In the genomic region with DNA sequence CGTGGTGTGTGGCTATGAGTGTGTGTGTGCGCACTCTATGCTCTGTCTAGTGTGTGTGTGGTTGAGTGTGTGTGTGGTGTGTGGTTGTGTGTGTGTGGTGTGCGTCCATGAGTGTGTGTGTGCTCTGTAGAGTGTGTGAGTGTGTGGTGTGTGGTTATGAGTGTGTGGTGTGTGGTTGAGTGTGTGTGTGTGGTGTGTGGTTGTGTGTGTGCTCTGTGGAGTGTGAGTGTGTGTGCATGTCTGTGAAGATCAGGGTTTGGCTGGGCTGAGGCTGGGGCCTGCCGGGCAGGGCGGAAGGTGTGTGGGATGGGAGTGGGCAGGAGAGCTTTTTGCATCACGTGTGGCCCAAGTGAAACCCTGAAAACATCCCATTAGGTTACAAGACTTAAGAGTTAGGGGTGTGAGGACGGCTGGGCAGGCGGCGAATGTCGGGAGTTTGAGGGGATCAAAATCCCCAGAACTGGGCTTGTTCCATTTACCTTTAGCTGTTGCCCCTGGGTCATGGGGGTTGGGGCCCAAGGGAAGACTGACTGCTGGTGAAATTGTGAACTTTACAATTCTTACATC, we compare ENCODE assay signal across 14 cellular contexts. TPM values are rescaled to one million over a fixed set of nuclear protein-coding genes. Genes with fewer than 3 reads are reported as not detected.
A peak's percentile ranks its signal among the peaks of the same experiment; 100 is the strongest.
DNase-seq lines count a peak whose midpoint lies in the region; ATAC-seq, FAIRE-seq and TF ChIP-seq lines count a peak whose summit lies in the region.
"Had no signal": no experiment of that assay in that cellular context is flagged by ENCODE, and none has a peak within 500 bp of the region (broad histone marks: within the 10 kb centered on the region; RNA-seq: fewer than 3 reads in every experiment).

No MANE protein-coding gene starts in this region.

- H3K27ac ChIP-seq in K562 (ENCODE audit: extremely low read depth, low read depth, low read length) (peak overlapping the region; percentile 13; the same call in 2 of the 3 replicates), breast epithelium (no peak overlapping the region), pancreas (no peak overlapping the region)
- H3K27ac ChIP-seq: dorsolateral prefrontal cortex had no signal

- WGBS in K562 (ENCODE audit: insufficient coverage, low coverage, missing lambda C conversion rate) = 64% methylated on average over 10 of the region's 10 CpGs
- WGBS in pancreas, 2 donors = 88 to 91% methylated on average over 10 of the region's 10 CpGs

- no peak overlapping the region for H3K4me2 ChIP-seq in K562 (ENCODE audit: insufficient read depth, low read length)

- FAIRE-seq in K562 (lab: Jason Lieb, UNC) = no peak
- FAIRE-seq in pancreas (lab: Jason Lieb, UNC) = no peak

- H3K27me3 ChIP-seq in K562 (ENCODE audit: control insufficient read depth in 2 of 2, insufficient read depth in 2 of 2, low read length in 2 of 2) = no peaks in the 10 kb centered on the region; a peak in 1 of 5 replicates
- no peaks in the 10 kb centered on the region for H3K27me3 ChIP-seq in breast epithelium
- no peaks in the 10 kb centered on the region for H3K27me3 ChIP-seq in pancreas
- no peaks in the 10 kb centered on the region for H3K27me3 ChIP-seq in H7 (ENCODE audit: control insufficient read depth, insufficient read depth, low read length)

- in situ Hi-C loops in K562 (cut with MboI) = loop anchor here (25.0 kb wide), 1 partner anchor 312 kb away; the partner anchor contains the start of gene EIF2D

- H3K9ac ChIP-seq in K562 (ENCODE audit: insufficient read depth in 1 of 2, low read depth in 2 of 2, low read length in 2 of 2) = 0 out of 4 replicates have a peak overlapping the region, but pooled peaks of 1 of the 2 experiments have one; percentile 23

- DNase-seq in GM12865 (ENCODE audit: low read depth) (peak; percentile 86), K562 (ENCODE audit: extremely low read depth in 1 of 4, low spot score in 3 of 4) (no peak), breast epithelium (ENCODE audit: low spot score in 2 of 2) (no peak), pancreas (no peak), H7 (no peak), UCSD-AML1 (lab: John Stamatoyannopoulos, UW; ENCODE audit: unreplicated experiment) (no peak)
- DNase-seq: activated T-cell treated with anti-CD3 and anti-CD28 coated beads, Interleukin-2, amount 50 U/mL, for 24 hours; dorsolateral prefrontal cortex; SHP77 had no signal

- H3K9me3 ChIP-seq in K562 (replicated peaks; ENCODE audit: control insufficient read depth, insufficient read depth, low read depth, low read length) = no peaks in the 10 kb centered on the region; the same call in 1 of the 2 replicates
- no peaks in the 10 kb centered on the region for H3K9me3 ChIP-seq in breast epithelium
- H3K9me3 ChIP-seq in pancreas = no peaks in the 10 kb centered on the region

- H4K20me1 ChIP-seq in K562 (replicated peaks; ENCODE audit: control insufficient read depth, insufficient read depth, low read length) = no peaks in the 10 kb centered on the region

- no peaks in the 10 kb centered on the region for H3K9me1 ChIP-seq in K562 (ENCODE audit: control insufficient read depth, insufficient read depth, low read length)

- CTCF ChIA-PET in K562 (lab: Yijun Ruan, JAX; ENCODE audit: low intra/inter-chr PET ratio) = interaction anchor here (1.1 kb wide), 1 partner anchor 55 kb away, joined by 3 read pairs; no protein-coding TSS in a partner anchor

- H3K36me3 ChIP-seq in K562 (ENCODE audit: control insufficient read depth, insufficient read depth, low read length) (no peaks in the 10 kb centered on the region), breast epithelium (no peaks in the 10 kb centered on the region), pancreas (no peaks in the 10 kb centered on the region), H7 (replicated peaks; ENCODE audit: control insufficient read depth, insufficient read depth, low read length) (no peaks in the 10 kb centered on the region)

- intact Hi-C loops in K562 (cut with micrococcal nuclease) (loop anchor here (1.0 kb wide), 1 partner anchor 58 kb away; no protein-coding TSS in a partner anchor), breast epithelium (cut with DNase I; ENCODE audit: low total_unique reads) (no loop called here), pancreas (cut with DNase I) (no loop called here)

- TF ChIP-seq CTCF in GM12865 (IDR thresholded peaks at IDR 0.05; ENCODE audit: insufficient read depth, low read depth, low read length, missing control alignments) (no peak), K562 (IDR thresholded peaks at IDR 0.05 in 2 of 3, conservative IDR thresholded peaks at IDR 0.05 in 1 of 3; ENCODE audit: insufficient read depth in 2 of 3, low read depth in 1 of 3, low read length in 3 of 3) (no peak), breast epithelium (IDR thresholded peaks at IDR 0.05) (no peak), pancreas (IDR thresholded peaks at IDR 0.05) (no peak)

- ATAC-seq in GM19455 (IDR thresholded peaks at IDR 0.05; ENCODE audit: unreplicated experiment) (peak; percentile 24), HG03103 (IDR thresholded peaks at IDR 0.05; ENCODE audit: low read depth, unreplicated experiment) (peak; percentile 20), K562 (peak; percentile 7; the same call in 1 of the 3 replicates), pancreas (no peak)

- BruUV-seq in K562 (replicated peaks; lab: Mats Ljungman, UMichigan) = no TSS peak

- peak overlapping the region; percentile 51; the same call in 1 of the 2 replicates for H2AFZ ChIP-seq in K562 (ENCODE audit: low read depth, low read length)

- TF ChIP-seq RAD21 in K562 (CRISPR knock-in tag; conservative IDR thresholded peaks at IDR 0.05 in 1 of 2, IDR thresholded peaks at IDR 0.05 in 1 of 2) = no peak

- H3K4me3 ChIP-seq in GM12865 (ENCODE audit: low read depth, low read length) (no peak overlapping the region; the same call in 1 of the 2 replicates), K562 (no peak overlapping the region), breast epithelium (no peak overlapping the region), pancreas (no peak overlapping the region), H7 (ENCODE audit: insufficient read depth, low read depth, low read length) (no peak overlapping the region)
- H3K4me3 ChIP-seq: dorsolateral prefrontal cortex had no signal

- TF ChIP-seq POLR2A in K562 (conservative IDR thresholded peaks at IDR 0.05) = no peak
- no peak for TF ChIP-seq POLR2A in breast epithelium (IDR thresholded peaks at IDR 0.05)

- no peaks in the 10 kb centered on the region for H3K79me2 ChIP-seq in K562 (ENCODE audit: control insufficient read depth, insufficient read depth, low read length)

- TF ChIP-seq EP300 in K562 (IDR thresholded peaks at IDR 0.05; ENCODE audit: low read length) = no peak

- H3K4me1 ChIP-seq in K562 (replicated peaks in 1 of 2; ENCODE audit: control insufficient read depth in 2 of 2, insufficient read depth in 2 of 2, low read length in 2 of 2) = peaks cover 4 to 29% of the 10 kb centered on the region in 2 experiments
- no peaks in the 10 kb centered on the region for H3K4me1 ChIP-seq in breast epithelium
- H3K4me1 ChIP-seq in pancreas = no peaks in the 10 kb centered on the region

- POLR2A ChIA-PET in K562 (lab: Yijun Ruan, JAX) = interaction anchor here (0.6 to 1.1 kb wide), 5 partner anchors 9 to 1300 kb away, joined by 3 to 4 read pairs (median 3); no protein-coding TSS in a partner anchor

RNA-seq across cellular contexts. Expression of gene FCMR, which starts 2.9 kb away (rescaled TPM):
- not detected in 2 replicates for total RNA-seq in K562 (2011; cell fraction: chromatin; rRNA removed; ENCODE audit: low replicate concordance)
- not detected in 2 replicates for total RNA-seq in K562 (2011; cell fraction: nucleolus; rRNA removed)
- total RNA-seq in K562 (2011; cell fraction: nucleoplasm; rRNA removed) = not detected in 2 replicates
- total RNA-seq in K562 (2014; rRNA removed) = not detected in 2 replicates
- total RNA-seq in K562 (2014; rRNA removed; fragmentation: Illumina TruSeq; extraction: Trizol) = not detected in 2 replicates
- 0.11 TPM in 1 of 2 replicates, not detected in the other for total RNA-seq in K562 (2015; rRNA removed; fragmentation: Illumina TruSeq; extraction: Trizol)
- total RNA-seq in K562 (2021) = 0.54 and 0.82 TPM in 2 replicates
- not detected in 2 replicates for polyA plus RNA-seq in K562 (2011; rRNA removed)
- 0.22 and 0.28 TPM in 2 replicates for polyA plus RNA-seq in K562 (2011; cell fraction: cytosol; rRNA removed)
- polyA plus RNA-seq in K562 (2011; cell fraction: nucleus; rRNA removed) = 0.25 and 0.26 TPM in 2 replicates
- polyA plus RNA-seq in K562 (2012) = 0.16 and 0.55 TPM in 2 replicates
- polyA plus RNA-seq in K562 (2014; fragmentation: Illumina TruSeq; extraction: Trizol) = 0.30 and 0.32 TPM in 2 replicates
- under 1 TPM in 1 of 2 experiments, not detected in 1; 0.11 TPM for polyA plus RNA-seq in K562 (2014; fragmentation: Nextera tagmentation; extraction: Ambion mirVana)
- polyA plus RNA-seq in K562 (2014; rRNA removed) = not detected in 2 replicates
- 0.32 TPM in 1 of 2 replicates, not detected in the other for polyA minus RNA-seq in K562 (2011; rRNA and poly(A)+ RNA removed)
- not detected in 2 replicates for polyA minus RNA-seq in K562 (2011; cell fraction: cytosol; rRNA and poly(A)+ RNA removed)
- not detected in 2 replicates for polyA minus RNA-seq in K562 (2011; cell fraction: nucleus; rRNA and poly(A)+ RNA removed)
- 10 to 100 TPM in 1 of 3 donors, 1 to 10 TPM in 2; 1.1 to 11.0 (median 3.3) TPM for total RNA-seq in breast epithelium
- total RNA-seq in pancreas = 1 to 10 TPM in 3 of 6 donors, under 1 TPM in 3; 0.58 to 2.0 (median 0.97) TPM
- polyA plus RNA-seq in pancreas = 1 to 10 TPM in 1 of 2 donors, under 1 TPM in 1; 0.65 to 1.2 TPM
- not detected in 2 replicates for total RNA-seq in H7 (2014; rRNA removed; shearing (Covaris generic))
- total RNA-seq: LHCN-M2 had no signal

RNA-seq across cellular contexts. Expression of gene PIGR, which starts 21.6 kb away (rescaled TPM):
- total RNA-seq in K562 (2011; cell fraction: chromatin; rRNA removed; ENCODE audit: low replicate concordance) = not detected in 2 replicates
- total RNA-seq in K562 (2011; cell fraction: nucleolus; rRNA removed) = not detected in 2 replicates
- not detected in 2 replicates for total RNA-seq in K562 (2011; cell fraction: nucleoplasm; rRNA removed)
- total RNA-seq in K562 (2014; rRNA removed) (0.05 TPM in 1 of 2 replicates, not detected in the other), K562 (2014; rRNA removed; fragmentation: Illumina TruSeq; extraction: Trizol) (not detected in 2 replicates), K562 (2015; rRNA removed; fragmentation: Illumina TruSeq; extraction: Trizol) (0.04 TPM in 1 of 2 replicates, not detected in the other), K562 (2021) (1.5 and 2.7 TPM in 2 replicates), breast epithelium (100 to 1,000 TPM in 2 of 3 donors, under 1 TPM in 1; 0.16 to 205 (median 123) TPM), pancreas (10 to 100 TPM; 19.3 to 83.4 (median 44.0) TPM)
- polyA plus RNA-seq in K562 (2011; rRNA removed) (not detected in 2 replicates), K562 (2014; fragmentation: Illumina TruSeq; extraction: Trizol) (0.03 TPM in 1 of 2 replicates, not detected in the other), K562 (2014; fragmentation: Nextera tagmentation; extraction: Ambion mirVana) (under 1 TPM; 0.01 to 0.03 TPM), K562 (2014; rRNA removed) (not detected in 2 replicates), pancreas (1 to 10 TPM; 7.1 to 8.4 TPM)
- polyA plus RNA-seq in K562 (2011; cell fraction: cytosol; rRNA removed) = 0.01 TPM in 1 of 2 replicates, not detected in the other
- polyA plus RNA-seq in K562 (2011; cell fraction: nucleus; rRNA removed) = not detected in 2 replicates
- 0.05 and 0.10 TPM in 2 replicates for polyA plus RNA-seq in K562 (2012)
- polyA minus RNA-seq in K562 (2011; rRNA and poly(A)+ RNA removed) = not detected in 2 replicates
- polyA minus RNA-seq in K562 (2011; cell fraction: cytosol; rRNA and poly(A)+ RNA removed) = not detected in 2 replicates
- polyA minus RNA-seq in K562 (2011; cell fraction: nucleus; rRNA and poly(A)+ RNA removed) = not detected in 2 replicates
- 0.03 TPM in 1 of 2 replicates, not detected in the other for total RNA-seq in H7 (2014; rRNA removed; shearing (Covaris generic))
- total RNA-seq: kidney epithelial cell, LHCN-M2 had no signal

RNA-seq across cellular contexts. Expression of gene IL24, which starts 27.4 kb away (rescaled TPM):
- not detected in 2 replicates for total RNA-seq in K562 (2011; cell fraction: chromatin; rRNA removed; ENCODE audit: low replicate concordance)
- total RNA-seq in K562 (2011; cell fraction: nucleolus; rRNA removed) = not detected in 2 replicates
- not detected in 2 replicates for total RNA-seq in K562 (2011; cell fraction: nucleoplasm; rRNA removed)
- total RNA-seq in K562 (2014; rRNA removed) (not detected in 2 replicates), K562 (2014; rRNA removed; fragmentation: Illumina TruSeq; extraction: Trizol) (not detected in 2 replicates), K562 (2015; rRNA removed; fragmentation: Illumina TruSeq; extraction: Trizol) (not detected in 2 replicates), K562 (2021) (not detected in 2 replicates), breast epithelium (under 1 TPM in 1 of 3 donors, not detected in 2; 0.59 TPM), pancreas (not detected)
- polyA plus RNA-seq in K562 (2011; rRNA removed) (not detected in 2 replicates), K562 (2014; fragmentation: Illumina TruSeq; extraction: Trizol) (not detected in 2 replicates), K562 (2014; fragmentation: Nextera tagmentation; extraction: Ambion mirVana) (under 1 TPM in 1 of 2 experiments, not detected in 1; 0.04 TPM), K562 (2014; rRNA removed) (0.19 TPM in 1 of 2 replicates, not detected in the other), pancreas (not detected)
- 0.04 and 0.06 TPM in 2 replicates for polyA plus RNA-seq in K562 (2011; cell fraction: cytosol; rRNA removed)
- 0.07 TPM in 1 of 2 replicates, not detected in the other for polyA plus RNA-seq in K562 (2011; cell fraction: nucleus; rRNA removed)
- polyA plus RNA-seq in K562 (2012) = 0.04 and 0.22 TPM in 2 replicates
- not detected in 2 replicates for polyA minus RNA-seq in K562 (2011; rRNA and poly(A)+ RNA removed)
- not detected in 2 replicates for polyA minus RNA-seq in K562 (2011; cell fraction: cytosol; rRNA and poly(A)+ RNA removed)
- polyA minus RNA-seq in K562 (2011; cell fraction: nucleus; rRNA and poly(A)+ RNA removed) = not detected in 2 replicates
- not detected in 2 replicates for total RNA-seq in H7 (2014; rRNA removed; shearing (Covaris generic))
- total RNA-seq: dorsolateral prefrontal cortex, skeletal muscle tissue had no signal

RNA-seq across cellular contexts. Expression of gene FCAMR, which starts 45.6 kb away (rescaled TPM):
- not detected in 2 replicates for total RNA-seq in K562 (2011; cell fraction: chromatin; rRNA removed; ENCODE audit: low replicate concordance)
- not detected in 2 replicates for total RNA-seq in K562 (2011; cell fraction: nucleolus; rRNA removed)
- total RNA-seq in K562 (2011; cell fraction: nucleoplasm; rRNA removed) = not detected in 2 replicates
- total RNA-seq in K562 (2014; rRNA removed) (not detected in 2 replicates), K562 (2014; rRNA removed; fragmentation: Illumina TruSeq; extraction: Trizol) (not detected in 2 replicates), K562 (2015; rRNA removed; fragmentation: Illumina TruSeq; extraction: Trizol) (not detected in 2 replicates), K562 (2021) (not detected in 2 replicates), breast epithelium (not detected), pancreas (not detected)
- polyA plus RNA-seq in K562 (2011; rRNA removed) (not detected in 2 replicates), K562 (2014; fragmentation: Illumina TruSeq; extraction: Trizol) (not detected in 2 replicates), K562 (2014; fragmentation: Nextera tagmentation; extraction: Ambion mirVana) (not detected), K562 (2014; rRNA removed) (not detected in 2 replicates), pancreas (not detected)
- not detected in 2 replicates for polyA plus RNA-seq in K562 (2011; cell fraction: cytosol; rRNA removed)
- polyA plus RNA-seq in K562 (2011; cell fraction: nucleus; rRNA removed) = not detected in 2 replicates
- polyA plus RNA-seq in K562 (2012) = not detected in 2 replicates
- not detected in 2 replicates for polyA minus RNA-seq in K562 (2011; rRNA and poly(A)+ RNA removed)
- polyA minus RNA-seq in K562 (2011; cell fraction: cytosol; rRNA and poly(A)+ RNA removed) = not detected in 2 replicates
- polyA minus RNA-seq in K562 (2011; cell fraction: nucleus; rRNA and poly(A)+ RNA removed) = not detected in 2 replicates
- not detected in 2 replicates for total RNA-seq in H7 (2014; rRNA removed; shearing (Covaris generic))
- total RNA-seq: kidney epithelial cell, LHCN-M2, skeletal muscle tissue had no signal

RNA-seq across cellular contexts. Expression of gene IL20, which starts 59.2 kb away (rescaled TPM):
- total RNA-seq in K562 (2011; cell fraction: chromatin; rRNA removed; ENCODE audit: low replicate concordance) = not detected in 2 replicates
- total RNA-seq in K562 (2011; cell fraction: nucleolus; rRNA removed) = not detected in 2 replicates
- not detected in 2 replicates for total RNA-seq in K562 (2011; cell fraction: nucleoplasm; rRNA removed)
- total RNA-seq in K562 (2014; rRNA removed) (not detected in 2 replicates), K562 (2014; rRNA removed; fragmentation: Illumina TruSeq; extraction: Trizol) (not detected in 2 replicates), K562 (2015; rRNA removed; fragmentation: Illumina TruSeq; extraction: Trizol) (not detected in 2 replicates), K562 (2021) (not detected in 2 replicates), breast epithelium (1 to 10 TPM in 1 of 3 donors, not detected in 2; 1.5 TPM), pancreas (not detected)
- polyA plus RNA-seq in K562 (2011; rRNA removed) (not detected in 2 replicates), K562 (2014; fragmentation: Illumina TruSeq; extraction: Trizol) (not detected in 2 replicates), K562 (2014; fragmentation: Nextera tagmentation; extraction: Ambion mirVana) (not detected), K562 (2014; rRNA removed) (not detected in 2 replicates), pancreas (not detected)
- polyA plus RNA-seq in K562 (2011; cell fraction: cytosol; rRNA removed) = not detected in 2 replicates
- polyA plus RNA-seq in K562 (2011; cell fraction: nucleus; rRNA removed) = not detected in 2 replicates
- not detected in 2 replicates for polyA plus RNA-seq in K562 (2012)
- not detected in 2 replicates for polyA minus RNA-seq in K562 (2011; rRNA and poly(A)+ RNA removed)
- not detected in 2 replicates for polyA minus RNA-seq in K562 (2011; cell fraction: cytosol; rRNA and poly(A)+ RNA removed)
- polyA minus RNA-seq in K562 (2011; cell fraction: nucleus; rRNA and poly(A)+ RNA removed) = not detected in 2 replicates
- not detected in 2 replicates for total RNA-seq in H7 (2014; rRNA removed; shearing (Covaris generic))
- total RNA-seq: dorsolateral prefrontal cortex, kidney epithelial cell, LHCN-M2, skeletal muscle tissue had no signal

Comparison
In these comparisons a context has a peak if more than half of its experiments do, and no peak if none do; other contexts are left out.
1. ATAC-seq: peak in GM19455 (single experiment), HG03103 (single experiment) and K562 (single experiment); none in pancreas (0 of 4).